In the genomic region with DNA sequence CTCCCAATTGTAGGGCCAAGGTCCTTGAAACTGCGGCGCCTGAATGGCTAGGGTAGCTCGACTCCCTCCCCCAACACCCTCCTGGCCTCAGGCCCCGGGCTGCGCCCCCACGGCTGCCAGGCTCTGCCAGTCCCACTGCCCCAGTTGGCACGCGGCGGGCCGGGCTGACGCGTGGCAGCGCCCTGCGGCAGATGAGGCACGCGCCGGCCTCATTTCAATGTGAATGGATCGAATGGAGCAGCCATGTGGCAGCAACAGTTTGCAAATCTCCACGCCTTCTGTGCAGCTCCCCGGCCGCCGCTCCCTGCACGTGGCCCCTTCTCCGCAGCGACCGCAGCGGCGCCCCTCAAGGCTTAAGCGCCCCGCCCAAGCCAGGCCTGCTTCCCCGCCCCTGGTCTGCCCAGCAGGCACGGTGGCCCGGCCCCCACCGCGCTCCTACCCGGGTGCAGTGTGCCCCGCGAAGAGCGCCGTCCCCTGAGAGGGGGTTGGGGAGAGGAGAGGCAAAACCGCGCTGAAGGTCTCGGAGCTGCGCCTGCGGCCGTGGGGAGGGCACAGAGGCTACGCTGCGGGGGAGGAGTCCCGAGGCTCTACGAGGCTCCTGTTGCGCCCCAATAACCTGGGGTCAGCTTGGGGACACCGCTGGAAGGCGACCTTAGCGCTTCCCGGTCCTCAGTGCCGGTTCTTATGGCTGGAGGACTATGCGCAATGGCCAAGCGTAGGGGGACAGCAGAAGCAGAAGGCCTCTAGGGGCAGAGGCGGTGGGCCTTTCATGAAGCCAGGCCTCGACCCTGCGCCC, we compare ENCODE assay signal across 8 cellular contexts. TPM values are rescaled to one million over a fixed set of nuclear protein-coding genes. Genes with fewer than 3 reads are reported as not detected.
DNase-seq lines count a peak whose midpoint lies in the region; ATAC-seq and TF ChIP-seq lines count a peak whose summit lies in the region.

No MANE protein-coding gene starts in this region.

- no peak overlapping the region for H3K27ac ChIP-seq in CD8-positive, alpha-beta memory T cell (ENCODE audit: low read depth, low read length)
- H3K27ac ChIP-seq in coronary artery = no peak overlapping the region
- H3K27ac ChIP-seq in naive thymus-derived CD4-positive, alpha-beta T cell (ENCODE audit: low read depth, low read length) = no peak overlapping the region
- H3K27ac ChIP-seq in uterus = no peak overlapping the region

- CTCF ChIA-PET in CD8-positive, alpha-beta memory T cell (lab: Charles Lee) = interaction anchor here (1.6 to 2.4 kb wide), 3 partner anchors 16 to 258 kb away, joined by 3 to 10 read pairs (median 5); no protein-coding TSS in a partner anchor
- CTCF ChIA-PET in naive thymus-derived CD4-positive, alpha-beta T cell (lab: Charles Lee) = interaction anchor here (0.8 kb wide), 1 partner anchor 22 kb away, joined by 3 read pairs; no protein-coding TSS in a partner anchor

- intact Hi-C loops in naive thymus-derived CD4-positive, alpha-beta T cell (cut with micrococcal nuclease) = no loop called here
- intact Hi-C loops in uterus (cut with DNase I; ENCODE audit: low total_unique reads) = no loop called here

- peak; percentile 10 for ATAC-seq in naive thymus-derived CD4-positive, alpha-beta T cell
- no peak for ATAC-seq in GM19467 (IDR thresholded peaks at IDR 0.05; ENCODE audit: unreplicated experiment)

- peaks cover 32 to 54% (median 38%) of the 10 kb centered on the region in 3 donors for H3K4me1 Mint-ChIP-seq in CD8-positive, alpha-beta memory T cell
- H3K4me1 Mint-ChIP-seq in naive thymus-derived CD4-positive, alpha-beta T cell = peaks cover 27 to 41% (median 36%) of the 10 kb centered on the region in 7 donors

- POLR2A ChIA-PET in CD8-positive, alpha-beta memory T cell (lab: Charles Lee) = interaction anchor here (0.7 to 1.1 kb wide), 2 partner anchors 19 to 615 kb away, joined by 3 to 5 read pairs; no protein-coding TSS in a partner anchor
- POLR2A ChIA-PET in naive thymus-derived CD4-positive, alpha-beta T cell (lab: Charles Lee) = interaction anchor here (1.3 to 6.5 kb wide), 2 partner anchors 16 to 27 kb away, joined by 3 to 23 read pairs; a partner anchor contains a TSS

- no peak for TF ChIP-seq POLR2A in NB4 (IDR thresholded peaks at IDR 0.05; ENCODE audit: extremely low read depth, insufficient read length)
- TF ChIP-seq POLR2A in uterus (IDR thresholded peaks at IDR 0.05) = no peak

- DNase-seq in CD8-positive, alpha-beta memory T cell = peak in 2 of 5 donors; percentile 25 to 33
- DNase-seq in NB4 (ENCODE audit: low read depth) (peak; percentile 83), coronary artery (ENCODE audit: low spot score) (no peak), medulla oblongata (ENCODE audit: extremely low spot score) (no peak), NCI-H2107 treated with DMSO at 0.1 percent for 48 hours (lab: John Stamatoyannopoulos, UW; ENCODE audit: unreplicated experiment) (no peak), uterus (no peak)
- DNase-seq in naive thymus-derived CD4-positive, alpha-beta T cell = no peak

- peaks cover 40% of the 10 kb centered on the region for H3K27me3 ChIP-seq in CD8-positive, alpha-beta memory T cell (ENCODE audit: insufficient read depth, low read length, poor library complexity, severe bottlenecking)
- H3K27me3 ChIP-seq in naive thymus-derived CD4-positive, alpha-beta T cell (ENCODE audit: control insufficient read depth in 2 of 2, insufficient read depth in 2 of 2, low read length in 2 of 2) = peaks cover 5 to 34% of the 10 kb centered on the region in 2 donors
- peaks cover 2 to 26% of the 10 kb centered on the region in 2 donors for H3K27me3 ChIP-seq in uterus

- TF ChIP-seq CTCF in NB4 (IDR thresholded peaks at IDR 0.05; ENCODE audit: low read depth, low read length) = no peak
- TF ChIP-seq CTCF in coronary artery (IDR thresholded peaks at IDR 0.05) = no peak
- no peak for TF ChIP-seq CTCF in uterus (IDR thresholded peaks at IDR 0.05)

- peaks cover 37 to 52% of the 10 kb centered on the region in 2 donors for H3K27me3 Mint-ChIP-seq in CD8-positive, alpha-beta memory T cell
- H3K27me3 Mint-ChIP-seq in naive thymus-derived CD4-positive, alpha-beta T cell = peaks cover 35 to 71% (median 36%) of the 10 kb centered on the region in 5 donors

- H3K36me3 Mint-ChIP-seq in CD8-positive, alpha-beta memory T cell = no peaks in the 10 kb centered on the region
- H3K36me3 Mint-ChIP-seq in naive thymus-derived CD4-positive, alpha-beta T cell = peaks cover 0 to 4% (median 0%) of the 10 kb centered on the region in 5 donors

- H3K27ac Mint-ChIP-seq in CD8-positive, alpha-beta memory T cell = peak overlapping the region in 1 of 8 donors; percentile 29
- H3K27ac Mint-ChIP-seq in naive thymus-derived CD4-positive, alpha-beta T cell = no peak overlapping the region

- peak overlapping the region; percentile 43 for H3K4me3 ChIP-seq in CD8-positive, alpha-beta memory T cell (ENCODE audit: low read length)
- H3K4me3 ChIP-seq in NB4 (ENCODE audit: low read depth, low read length) (no peak overlapping the region), coronary artery (peak overlapping the region; percentile 61), uterus (no peak overlapping the region)
- peak overlapping the region; percentile 13 for H3K4me3 ChIP-seq in naive thymus-derived CD4-positive, alpha-beta T cell (ENCODE audit: low read length)

- peak overlapping the region; percentile 55 to 85 (median 63) for H3K4me3 Mint-ChIP-seq in CD8-positive, alpha-beta memory T cell
- H3K4me3 Mint-ChIP-seq in naive thymus-derived CD4-positive, alpha-beta T cell = peak overlapping the region; percentile 27 to 96 (median 64)

- peaks cover 35% of the 10 kb centered on the region for H3K4me1 ChIP-seq in CD8-positive, alpha-beta memory T cell (ENCODE audit: insufficient read depth, low read length)
- H3K4me1 ChIP-seq in naive thymus-derived CD4-positive, alpha-beta T cell (ENCODE audit: control insufficient read depth in 2 of 2, insufficient read depth in 2 of 2, low read length in 2 of 2) = peaks cover 19 to 53% of the 10 kb centered on the region in 2 donors
- peaks cover 0 to 40% of the 10 kb centered on the region in 2 donors for H3K4me1 ChIP-seq in uterus

- no peaks in the 10 kb centered on the region for H3K9me3 Mint-ChIP-seq in CD8-positive, alpha-beta memory T cell
- peaks cover 0 to 2% (median 0%) of the 10 kb centered on the region in 11 donors for H3K9me3 Mint-ChIP-seq in naive thymus-derived CD4-positive, alpha-beta T cell

- H3K9me3 ChIP-seq in CD8-positive, alpha-beta memory T cell (ENCODE audit: low read length) = no peaks in the 10 kb centered on the region
- no peaks in the 10 kb centered on the region for H3K9me3 ChIP-seq in naive thymus-derived CD4-positive, alpha-beta T cell (ENCODE audit: control insufficient read depth in 2 of 3, low read length in 3 of 3)
- no peaks in the 10 kb centered on the region for H3K9me3 ChIP-seq in uterus

- no peaks in the 10 kb centered on the region for H3K36me3 ChIP-seq in CD8-positive, alpha-beta memory T cell (ENCODE audit: insufficient read depth, low read length)
- H3K36me3 ChIP-seq in naive thymus-derived CD4-positive, alpha-beta T cell (ENCODE audit: control insufficient read depth in 2 of 3, insufficient read depth in 3 of 3, low read length in 3 of 3) = no peaks in the 10 kb centered on the region
- no peaks in the 10 kb centered on the region for H3K36me3 ChIP-seq in uterus

RNA-seq across cellular contexts. Expression of a gene that starts 3.1 kb away (rescaled TPM):
- not detected for total RNA-seq in CD8-positive, alpha-beta memory T cell
- not detected for polyA plus RNA-seq in CD8-positive, alpha-beta memory T cell
- total RNA-seq in naive thymus-derived CD4-positive, alpha-beta T cell = not detected
- not detected for polyA plus RNA-seq in naive thymus-derived CD4-positive, alpha-beta T cell
- 10 to 100 TPM; 18.2 to 31.1 (median 22.6) TPM for total RNA-seq in uterus

RNA-seq across cellular contexts. Expression of a gene that starts 27.2 kb away (rescaled TPM):
- 10 to 100 TPM; 15.1 to 16.7 TPM for total RNA-seq in CD8-positive, alpha-beta memory T cell
- polyA plus RNA-seq in CD8-positive, alpha-beta memory T cell = not detected
- total RNA-seq in naive thymus-derived CD4-positive, alpha-beta T cell = 1 to 10 TPM in 3 of 5 experiments, under 1 TPM in 2; 0.24 to 5.7 (median 1.1) TPM
- polyA plus RNA-seq in naive thymus-derived CD4-positive, alpha-beta T cell = under 1 TPM in 1 of 2 donors, not detected in 1; 0.39 TPM
- total RNA-seq in uterus = 1 to 10 TPM in 2 of 4 donors, under 1 TPM in 1, not detected in 1; 0.35 to 1.8 (median 1.4) TPM

RNA-seq across cellular contexts. Expression of a gene that starts 31.8 kb away (rescaled TPM):
- 10 to 100 TPM; 17.2 to 17.8 TPM for total RNA-seq in CD8-positive, alpha-beta memory T cell
- 23.0 TPM for polyA plus RNA-seq in CD8-positive, alpha-beta memory T cell
- total RNA-seq in naive thymus-derived CD4-positive, alpha-beta T cell = 10 to 100 TPM; 19.9 to 22.3 (median 20.5) TPM
- polyA plus RNA-seq in naive thymus-derived CD4-positive, alpha-beta T cell = 10 to 100 TPM; 15.9 to 25.8 TPM
- total RNA-seq in uterus = 10 to 100 TPM in 2 of 4 donors, 1 to 10 TPM in 2; 3.8 to 33.3 (median 17.3) TPM

RNA-seq across cellular contexts. Expression of a gene that starts 52.0 kb away (rescaled TPM):
- total RNA-seq in CD8-positive, alpha-beta memory T cell = under 1 TPM; 0.24 to 0.40 TPM
- polyA plus RNA-seq in CD8-positive, alpha-beta memory T cell = not detected
- total RNA-seq in naive thymus-derived CD4-positive, alpha-beta T cell = under 1 TPM in 1 of 5 experiments, not detected in 4; 0.39 TPM
- not detected for polyA plus RNA-seq in naive thymus-derived CD4-positive, alpha-beta T cell
- total RNA-seq in uterus = under 1 TPM in 1 of 4 donors, not detected in 3; 0.76 TPM

Comparison
In these comparisons a context has a peak if more than half of its experiments do, and no peak if none do; other contexts are left out.
1. H3K4me3 ChIP-seq: peak in CD8-positive, alpha-beta memory T cell (single experiment), coronary artery (single experiment) and naive thymus-derived CD4-positive, alpha-beta T cell (single experiment); none in NB4 (single experiment) and uterus (0 of 2).
2. RNA of a gene that starts 3.1 kb away (total RNA-seq): 18.2 to 31.1 TPM in uterus; not detected in naive thymus-derived CD4-positive, alpha-beta T cell and not detected in CD8-positive, alpha-beta memory T cell; every median in the first group is over 10 times any median in the second.